Comparison of ENCODE assay signal across 9 cellular contexts in the genomic region with DNA sequence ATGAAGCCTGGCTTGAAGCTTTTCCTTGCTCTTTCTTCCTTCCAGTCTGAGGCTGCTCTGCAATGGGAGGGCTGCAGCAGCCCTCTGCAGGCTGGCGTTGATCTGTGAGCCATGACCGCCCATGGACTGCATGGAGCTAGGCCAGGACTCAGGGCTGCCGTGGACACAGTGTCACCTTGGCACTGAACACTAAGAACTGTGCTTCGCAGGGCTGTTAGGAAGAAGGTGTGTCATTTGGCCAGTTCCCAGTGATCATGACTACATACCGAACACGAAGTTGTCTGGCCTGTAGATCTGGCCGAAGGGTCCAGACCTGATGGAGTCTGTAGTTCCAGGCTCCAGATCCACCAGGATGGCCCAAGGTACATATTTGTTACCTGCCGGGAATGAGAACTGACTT. TPM values are rescaled to one million over a fixed set of nuclear protein-coding genes. Genes with fewer than 3 reads are reported as not detected.
A peak's percentile ranks its signal among the peaks of the same experiment; 100 is the strongest.
DNase-seq lines count a peak whose midpoint lies in the region; ATAC-seq, FAIRE-seq and TF ChIP-seq lines count a peak whose summit lies in the region.
"Not testable (repeated sequence)": the region's sequence is repeated elsewhere in the genome, so short reads cannot be mapped to it uniquely, and the experiment has no call there.
"Had no signal": no experiment of that assay in that cellular context is flagged by ENCODE, and none has a peak within 500 bp of the region (broad histone marks: within the 10 kb centered on the region; RNA-seq: fewer than 3 reads in every experiment).

No MANE protein-coding gene starts in this region.

- H2AFZ ChIP-seq in HepG2 (ENCODE audit: low read length), result not testable (repeated sequence)

- not testable (repeated sequence) for H3K27me3 ChIP-seq in body of pancreas; HepG2 (ENCODE audit: control insufficient read depth in 1 of 2, insufficient read depth in 2 of 2, low read length in 2 of 2); prostate gland (replicated peaks; ENCODE audit: insufficient read depth)

- FAIRE-seq in HepG2 (lab: Jason Lieb, UNC), result not testable (repeated sequence)
- FAIRE-seq in urothelium cell line (lab: Jason Lieb, UNC), result peak; percentile 74

- H3K9me3 Mint-ChIP-seq in neural crest cell, result not testable (repeated sequence)

- H3K27ac Mint-ChIP-seq in neural crest cell (ENCODE audit: unreplicated experiment), result peak overlapping the region; percentile 2

- not testable (repeated sequence) for H3K9ac ChIP-seq in HepG2 (ENCODE audit: insufficient read depth, low read depth, low read length)

- not testable (repeated sequence) for H3K36me3 ChIP-seq in body of pancreas (replicated peaks in 1 of 2; ENCODE audit: insufficient read depth in 1 of 2, low read depth in 2 of 2); HepG2 (replicated peaks in 1 of 2; ENCODE audit: control insufficient read depth in 1 of 2, insufficient read depth in 2 of 2, low read length in 2 of 2); prostate gland

- ATAC-seq in body of pancreas (peak; percentile 71), Right ventricle myocardium inferior (peak; percentile 72), left ventricle myocardium superior (peak; percentile 78), HepG2 (0 out of 3 replicates have a peak, but pooled peaks have one; percentile 18)

- DNase-seq in LNCaP clone FGC (ENCODE audit: low read depth), result peak; percentile 50
- DNase-seq in body of pancreas, result peak in 1 of 4 donors; percentile 32
- DNase-seq in Right ventricle myocardium inferior (ENCODE audit: missing footprints); left ventricle myocardium superior; HepG2 (ENCODE audit: low spot score); neural crest cell (ENCODE audit: low read depth, low spot score); urothelium cell line (ENCODE audit: low spot score): not testable (repeated sequence)
- DNase-seq in prostate gland (ENCODE audit: low spot score), result peak; percentile 36

- H4K20me1 ChIP-seq in HepG2 (ENCODE audit: insufficient read depth, low read length), result not testable (repeated sequence)

- not testable (repeated sequence) for H3K4me3 ChIP-seq in LNCaP clone FGC (ENCODE audit: low read depth, low read length); body of pancreas; HepG2 (replicated peaks in 1 of 3; ENCODE audit: insufficient read depth in 1 of 3, low read depth in 2 of 3, low read length in 3 of 3); prostate gland

- not testable (repeated sequence) for TF ChIP-seq EP300 in HepG2 (IDR thresholded peaks at IDR 0.05; ENCODE audit: low read depth in 2 of 2, low read length in 2 of 2); HepG2 (CRISPR knock-in tag; IDR thresholded peaks at IDR 0.05; ENCODE audit: borderline replicate concordance)

- H3K4me3 Mint-ChIP-seq in neural crest cell, result not testable (repeated sequence)

- in situ Hi-C loops in HepG2 (cut with HindIII; ENCODE audit: extremely low pct_ligation_motif_present, low pct_unique_long_range_greater_than_20kb), result not testable (repeated sequence)

- intact Hi-C loops in body of pancreas (cut with DNase I); Right ventricle myocardium inferior (cut with DNase I); left ventricle myocardium superior (cut with micrococcal nuclease); HepG2 (cut with micrococcal nuclease; ENCODE audit: unreplicated experiment); prostate gland (cut with DNase I): not testable (repeated sequence)

- not testable (repeated sequence) for H3K27ac ChIP-seq in body of pancreas; HepG2 (ENCODE audit: extremely low read length, insufficient read depth, low read length); prostate gland

- CTCF ChIA-PET in HepG2 (lab: Yijun Ruan, JAX; ENCODE audit: low intra/inter-chr PET ratio, low total read pairs), result not testable (repeated sequence)

- not testable (repeated sequence) for H3K36me3 Mint-ChIP-seq in neural crest cell (ENCODE audit: low read depth)

- H3K4me2 ChIP-seq in HepG2 (ENCODE audit: low read depth, low read length), result not testable (repeated sequence)

- BruUV-seq in HepG2 (replicated peaks; lab: Mats Ljungman, UMichigan), result not testable (repeated sequence)

- not testable (repeated sequence) for H3K4me1 ChIP-seq in body of pancreas; prostate gland (replicated peaks)
- peaks cover 21% of the 10 kb centered on the region for H3K4me1 ChIP-seq in HepG2 (ENCODE audit: insufficient read depth, low read length)

- not testable (repeated sequence) for TF ChIP-seq RAD21 in HepG2 (CRISPR knock-in tag; IDR thresholded peaks at IDR 0.05)

- TF ChIP-seq POLR2A in body of pancreas (IDR thresholded peaks at IDR 0.05); HepG2 (IDR thresholded peaks at IDR 0.05; ENCODE audit: insufficient read depth in 1 of 2, low read depth in 2 of 2, low read length in 2 of 2); prostate gland (IDR thresholded peaks at IDR 0.05): not testable (repeated sequence)

- 50 to 60% methylated on average over 2 to 5 of the region's 8 CpGs for WGBS in body of pancreas, 2 donors
- 78% methylated on average over 4 of the region's 8 CpGs for WGBS in HepG2 (ENCODE audit: low lambda C conversion rate)
- whole genome bisulfite sequencing in prostate gland, result 55% methylated on average over 8 of the region's 8 CpGs

- H3K9me3 ChIP-seq in body of pancreas; HepG2 (ENCODE audit: low read length); prostate gland: not testable (repeated sequence)

- POLR2A ChIA-PET in HepG2 (lab: Yijun Ruan, JAX), result not testable (repeated sequence)

- TF ChIP-seq CTCF in LNCaP clone FGC (IDR thresholded peaks at IDR 0.05; ENCODE audit: control insufficient read depth, extremely low read depth, insufficient read depth); body of pancreas (IDR thresholded peaks at IDR 0.05); HepG2 (CRISPR knock-in tag; IDR thresholded peaks at IDR 0.05); neural crest cell (conservative IDR thresholded peaks at IDR 0.05); prostate gland (IDR thresholded peaks at IDR 0.05): not testable (repeated sequence)

- H3K4me1 Mint-ChIP-seq in neural crest cell, result peaks cover 36% of the 10 kb centered on the region

- not testable (repeated sequence) for H3K27me3 Mint-ChIP-seq in neural crest cell (ENCODE audit: low read depth)

- not testable (repeated sequence) for H3K79me2 ChIP-seq in HepG2 (ENCODE audit: insufficient read depth, low read length)

RNA-seq across cellular contexts. Expression of gene TUBB2A, which starts 21.3 kb away (rescaled TPM):
- total RNA-seq in body of pancreas (10 to 100 TPM; 44.9 to 54.1 TPM), Right ventricle myocardium inferior (25.0 TPM), left ventricle myocardium superior (13.6 TPM), HepG2 (2016; rRNA removed; fragmentation: Illumina TruSeq; extraction: Trizol) (35.3 and 38.1 TPM in 2 replicates), neural crest cell (167 and 177 TPM in 2 replicates), prostate gland (10 to 100 TPM; 17.2 to 39.6 TPM)
- total RNA-seq in HepG2 (2016; cell fraction: cytosol; rRNA removed; fragmentation: Illumina TruSeq; extraction: Trizol; ENCODE audit: low read depth), result 10.1 and 10.3 TPM in 2 replicates
- 32.8 and 36.3 TPM in 2 replicates for total RNA-seq in HepG2 (2016; cell fraction: insoluble cytoplasmic fraction; rRNA removed; fragmentation: Illumina TruSeq; extraction: Trizol)
- total RNA-seq in HepG2 (2016; cell fraction: membrane; rRNA removed; fragmentation: Illumina TruSeq; extraction: Trizol), result 12.7 and 14.0 TPM in 2 replicates
- 13.9 and 14.1 TPM in 2 replicates for total RNA-seq in HepG2 (2016; cell fraction: nucleus; rRNA removed; fragmentation: Illumina TruSeq; extraction: Trizol)
- polyA plus RNA-seq in HepG2 (2011; rRNA removed), result 106 and 178 TPM in 2 replicates
- 118 and 142 TPM in 2 replicates for polyA plus RNA-seq in HepG2 (2011; cell fraction: cytosol; rRNA removed)
- 111 and 136 TPM in 2 replicates for polyA plus RNA-seq in HepG2 (2011; cell fraction: nucleus; rRNA removed)
- polyA plus RNA-seq in HepG2 (2012), result 89.5 and 170 TPM in 2 replicates
- 7.8 and 9.2 TPM in 2 replicates for polyA plus RNA-seq in HepG2 (2016; cell fraction: cytosol; fragmentation: Illumina TruSeq; extraction: Trizol; ENCODE audit: low read depth)
- 37.3 and 40.4 TPM in 2 replicates for polyA plus RNA-seq in HepG2 (2016; cell fraction: insoluble cytoplasmic fraction; fragmentation: Illumina TruSeq; extraction: Trizol; ENCODE audit: low read depth)
- 8.6 and 9.4 TPM in 2 replicates for polyA plus RNA-seq in HepG2 (2016; cell fraction: membrane; fragmentation: Illumina TruSeq; extraction: Trizol; ENCODE audit: low read depth)
- polyA plus RNA-seq in HepG2 (2016; cell fraction: nucleus; fragmentation: Illumina TruSeq; extraction: Trizol; ENCODE audit: insufficient read depth, low read depth), result 25.9 and 28.8 TPM in 2 replicates
- polyA minus RNA-seq in HepG2 (2011; rRNA and poly(A)+ RNA removed; ENCODE audit: low replicate concordance), result 14.5 and 150 TPM in 2 replicates
- polyA minus RNA-seq in HepG2 (2011; cell fraction: cytosol; rRNA and poly(A)+ RNA removed), result 76.6 and 136 TPM in 2 replicates
- polyA minus RNA-seq in HepG2 (2011; cell fraction: nucleus; rRNA and poly(A)+ RNA removed), result 30.0 and 49.6 TPM in 2 replicates

RNA-seq across cellular contexts. Expression of gene TUBB2B, which starts 48.8 kb away (rescaled TPM):
- total RNA-seq in body of pancreas, result 10 to 100 TPM in 1 of 2 donors, 1 to 10 TPM in 1; 1.3 to 10.6 TPM
- total RNA-seq in Right ventricle myocardium inferior, result 0.97 TPM
- total RNA-seq in left ventricle myocardium superior, result 1.0 TPM
- total RNA-seq in HepG2 (2016; rRNA removed; fragmentation: Illumina TruSeq; extraction: Trizol), result 9.3 and 10.3 TPM in 2 replicates
- total RNA-seq in HepG2 (2016; cell fraction: cytosol; rRNA removed; fragmentation: Illumina TruSeq; extraction: Trizol; ENCODE audit: low read depth), result 4.4 and 4.7 TPM in 2 replicates
- 7.4 and 10.0 TPM in 2 replicates for total RNA-seq in HepG2 (2016; cell fraction: insoluble cytoplasmic fraction; rRNA removed; fragmentation: Illumina TruSeq; extraction: Trizol)
- 7.0 TPM in 2 replicates for total RNA-seq in HepG2 (2016; cell fraction: membrane; rRNA removed; fragmentation: Illumina TruSeq; extraction: Trizol)
- 4.2 TPM in 2 replicates for total RNA-seq in HepG2 (2016; cell fraction: nucleus; rRNA removed; fragmentation: Illumina TruSeq; extraction: Trizol)
- 23.6 and 39.5 TPM in 2 replicates for polyA plus RNA-seq in HepG2 (2011; rRNA removed)
- 33.6 and 35.1 TPM in 2 replicates for polyA plus RNA-seq in HepG2 (2011; cell fraction: cytosol; rRNA removed)
- 20.7 and 31.9 TPM in 2 replicates for polyA plus RNA-seq in HepG2 (2011; cell fraction: nucleus; rRNA removed)
- polyA plus RNA-seq in HepG2 (2012), result 18.7 and 50.4 TPM in 2 replicates
- 3.0 and 3.6 TPM in 2 replicates for polyA plus RNA-seq in HepG2 (2016; cell fraction: cytosol; fragmentation: Illumina TruSeq; extraction: Trizol; ENCODE audit: low read depth)
- 8.6 and 11.7 TPM in 2 replicates for polyA plus RNA-seq in HepG2 (2016; cell fraction: insoluble cytoplasmic fraction; fragmentation: Illumina TruSeq; extraction: Trizol; ENCODE audit: low read depth)
- 4.9 and 7.1 TPM in 2 replicates for polyA plus RNA-seq in HepG2 (2016; cell fraction: membrane; fragmentation: Illumina TruSeq; extraction: Trizol; ENCODE audit: low read depth)
- 6.5 and 6.8 TPM in 2 replicates for polyA plus RNA-seq in HepG2 (2016; cell fraction: nucleus; fragmentation: Illumina TruSeq; extraction: Trizol; ENCODE audit: insufficient read depth, low read depth)
- polyA minus RNA-seq in HepG2 (2011; rRNA and poly(A)+ RNA removed; ENCODE audit: low replicate concordance), result 39.5 TPM in 1 of 2 replicates, not detected in the other
- 20.2 and 27.6 TPM in 2 replicates for polyA minus RNA-seq in HepG2 (2011; cell fraction: cytosol; rRNA and poly(A)+ RNA removed)
- 4.5 and 11.2 TPM in 2 replicates for polyA minus RNA-seq in HepG2 (2011; cell fraction: nucleus; rRNA and poly(A)+ RNA removed)
- total RNA-seq in neural crest cell, result 655 and 665 TPM in 2 replicates
- 1 to 10 TPM; 3.9 to 4.5 TPM for total RNA-seq in prostate gland
- total RNA-seq: CD4-positive, alpha-beta T cell had no signal

Comparison
In these comparisons a context has a peak if more than half of its experiments do, and no peak if none do; other contexts are left out.
1. ATAC-seq: peak in every context shown above with its lines; median percentile 78 in left ventricle myocardium superior; 72 in Right ventricle myocardium inferior; 71 in body of pancreas; 18 in HepG2.
2. RNA of gene TUBB2B, which starts 48.8 kb away (total RNA-seq): 655 to 665 TPM in neural crest cell; 1.3 to 10.6 TPM in body of pancreas, 4.2 to 10.3 TPM in HepG2, 3.9 to 4.5 TPM in prostate gland, 1.0 TPM in left ventricle myocardium superior (single experiment) and 0.97 TPM in Right ventricle myocardium inferior (single experiment); every median in the first group is over 10 times any median in the second.